In the genomic region with DNA sequence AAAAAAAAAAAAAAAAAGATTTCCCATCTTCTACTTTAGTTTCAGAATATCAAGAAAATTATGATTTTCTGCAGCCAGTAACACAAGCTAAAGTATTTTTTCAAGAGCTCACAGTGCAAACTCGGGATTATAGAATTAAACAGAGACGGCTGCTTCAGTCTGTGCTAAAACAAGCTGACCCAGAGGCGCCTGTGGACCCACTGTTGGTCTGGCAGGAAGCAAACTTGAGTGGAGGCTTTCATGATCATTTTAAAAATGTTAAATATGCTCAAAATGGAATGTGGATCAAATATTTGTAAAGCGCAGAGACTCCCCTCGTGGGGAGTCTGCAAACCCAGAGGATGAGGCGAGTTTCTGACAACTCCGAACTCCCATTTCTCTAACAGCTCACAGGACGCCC, we compare ENCODE assay signal across 20 cellular contexts. TPM values are rescaled to one million over a fixed set of nuclear protein-coding genes. Genes with fewer than 3 reads are reported as not detected.
"Had no signal": no experiment of that assay in that cellular context is flagged by ENCODE, and none has a peak within 500 bp of the region (broad histone marks: within the 10 kb centered on the region; RNA-seq: fewer than 3 reads in every experiment).

No MANE protein-coding gene starts in this region.

- ATAC-seq: activated CD8-positive, alpha-beta T cell treated with anti-CD3 and anti-CD28 coated beads, Interleukin-2, amount 10 ng/mL, durations not matched to agents 7 days and 5 days; activated T-cell treated with anti-CD3 and anti-CD28 coated beads, Interleukin-2, amount 50 U/mL, for 4 hours; natural killer cell had no signal

- H3K27ac ChIP-seq: left ventricle myocardium inferior, right atrium auricular region, SJCRH30, skin epidermis, thoracic aorta had no signal

- H3K27me3 ChIP-seq: right atrium auricular region had no signal

- H3K9me3 Mint-ChIP-seq: activated CD4-positive, alpha-beta T cell treated with anti-CD3 and anti-CD28 coated beads, Interleukin-2, amount 10 ng/mL, durations not matched to agents 24 days and 14 days; activated naive CD4-positive, alpha-beta T cell treated with anti-CD3 and anti-CD28 coated beads for 36 hours; central memory CD8-positive, alpha-beta T cell; natural killer cell had no signal

- H3K36me3 Mint-ChIP-seq: natural killer cell had no signal

- H3K9me3 ChIP-seq: SJCRH30, thoracic aorta had no signal

- DNase-seq: activated CD4-positive, alpha-beta T cell treated with anti-CD3 and anti-CD28 coated beads, Interleukin-2, amount 10 ng/mL, durations not matched to agents 24 days and 14 days; activated CD4-positive, CD25-positive, alpha-beta regulatory T cell; activated CD8-positive, alpha-beta T cell treated with anti-CD3 and anti-CD28 coated beads, Interleukin-2, amount 10 ng/mL, durations not matched to agents 7 days and 5 days; activated naive CD4-positive, alpha-beta T cell treated with anti-CD3 and anti-CD28 coated beads for 36 hours; activated T-cell treated with anti-CD3 and anti-CD28 coated beads, Interleukin-2, amount 50 U/mL, for 4 hours; aorta; cortex of kidney; effector CD8-positive, alpha-beta T cell; kidney glomerular epithelial cell; left ventricle myocardium inferior; natural killer cell; SJCRH30; stimulated activated CD4-positive, alpha-beta T cell treated with anti-CD3 and anti-CD28 coated beads, Interleukin-15, amount 100 ng/mL, for 24 hours; stimulated activated CD4-positive, alpha-beta T cell treated with anti-CD3 and anti-CD28 coated beads, Interleukin-4, amount 100 ng/mL, for 1 hour; T1000 had no signal

- H3K4me1 ChIP-seq: left ventricle myocardium inferior, SJCRH30 had no signal

- H3K4me3 Mint-ChIP-seq: activated CD4-positive, alpha-beta T cell treated with anti-CD3 and anti-CD28 coated beads, Interleukin-2, amount 10 ng/mL, durations not matched to agents 24 days and 14 days; activated CD8-positive, alpha-beta T cell treated with anti-CD3 and anti-CD28 coated beads, Interleukin-2, amount 10 ng/mL, durations not matched to agents 7 days and 5 days; activated naive CD4-positive, alpha-beta T cell treated with anti-CD3 and anti-CD28 coated beads for 36 hours; activated T-cell treated with anti-CD3 and anti-CD28 coated beads, Interleukin-2, amount 50 U/mL, for 4 hours; central memory CD8-positive, alpha-beta T cell; natural killer cell had no signal

- H3K36me3 ChIP-seq: left ventricle myocardium inferior, right atrium auricular region, SJCRH30, thoracic aorta had no signal

- H3K4me3 ChIP-seq: left ventricle myocardium inferior, right atrium auricular region, SJCRH30, skin epidermis, thoracic aorta had no signal

- H3K4me1 Mint-ChIP-seq: natural killer cell had no signal

- H3K27ac Mint-ChIP-seq: activated CD4-positive, alpha-beta T cell treated with anti-CD3 and anti-CD28 coated beads, Interleukin-2, amount 10 ng/mL, durations not matched to agents 24 days and 14 days; activated CD8-positive, alpha-beta T cell treated with anti-CD3 and anti-CD28 coated beads, Interleukin-2, amount 10 ng/mL, durations not matched to agents 7 days and 5 days; activated naive CD4-positive, alpha-beta T cell treated with anti-CD3 and anti-CD28 coated beads for 36 hours; natural killer cell; progenitor cell of endocrine pancreas had no signal

RNA-seq across cellular contexts. Expression of gene ROR2, which starts 13.0 kb away (rescaled TPM):
- total RNA-seq: activated naive CD4-positive, alpha-beta T cell treated with anti-CD3 and anti-CD28 coated beads for 36 hours; SJCRH30 had no signal
- polyA plus RNA-seq: aorta had no signal
